In the genomic region with DNA sequence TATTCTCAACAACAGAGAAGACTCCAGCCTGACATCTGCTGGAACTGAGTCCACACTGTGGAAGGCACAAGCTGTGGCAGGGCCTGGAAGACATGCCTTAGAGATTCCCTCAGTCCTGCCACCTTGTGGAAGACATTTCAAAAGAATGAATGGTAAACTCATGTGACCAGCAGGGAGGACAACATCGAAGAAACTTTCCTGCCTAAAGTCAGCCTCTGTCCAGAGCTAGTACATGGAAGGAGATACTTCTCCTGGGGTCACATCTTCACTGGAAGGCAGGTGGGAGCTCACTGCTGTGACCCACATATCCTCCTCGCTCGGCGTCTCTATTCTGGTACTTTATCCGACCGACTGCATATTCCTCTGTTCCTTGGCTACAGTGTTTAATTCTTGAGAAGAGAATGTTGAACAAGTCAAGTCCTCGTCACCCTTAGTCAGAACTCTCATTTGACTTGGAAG, we compare ENCODE assay signal across 8 cellular contexts. TPM values are rescaled to one million over a fixed set of nuclear protein-coding genes. Genes with fewer than 3 reads are reported as not detected.
A peak's percentile ranks its signal among the peaks of the same experiment; 100 is the strongest.
DNase-seq lines count a peak whose midpoint lies in the region; ATAC-seq and TF ChIP-seq lines count a peak whose summit lies in the region.

No MANE protein-coding gene starts in this region.

- H3K27ac ChIP-seq in AG04450 (ENCODE audit: low read depth, low read length) (no peak overlapping the region), OCI-LY1 (ENCODE audit: low read depth, low read length, poor library complexity, severe bottlenecking) (no peak overlapping the region), substantia nigra (ENCODE audit: low read depth, low read length, poor library complexity, severe bottlenecking) (no peak overlapping the region)

- POLR2A ChIA-PET in AG04450 (lab: Yijun Ruan, JAX), result interaction anchor here (0.8 to 1.2 kb wide), 2 partner anchors 13 to 390 kb away, joined by 3 to 5 read pairs; partner anchors contain the start of gene TTC32

- H2AFZ ChIP-seq in OCI-LY1 (ENCODE audit: low read length), result no peak overlapping the region

- ATAC-seq in HG03354 (IDR thresholded peaks at IDR 0.05; ENCODE audit: poor library complexity, severe bottlenecking, unreplicated experiment), result peak; percentile 80
- no peak for ATAC-seq in HG03460 (IDR thresholded peaks at IDR 0.05; ENCODE audit: unreplicated experiment)

- peaks cover 93% of the 10 kb centered on the region for H3K36me3 ChIP-seq in OCI-LY1 (ENCODE audit: insufficient read depth, low read length)

- no peaks in the 10 kb centered on the region; the same call in none of the 2 replicates for H4K20me1 ChIP-seq in OCI-LY1 (ENCODE audit: insufficient read depth, low read length)

- DNase-seq in AG04450 (ENCODE audit: low read depth, low spot score) (peak; percentile 44), GM04504 (ENCODE audit: low read depth) (peak; percentile 63), T47D (ENCODE audit: low read depth in 1 of 2, low spot score in 1 of 2) (peak; percentile 64 to 87), inferior parietal cortex (ENCODE audit: extremely low spot score) (peak; percentile 72), substantia nigra (lab: John Stamatoyannopoulos, UW) (peak in 33 of 49 donors; percentile 1 to 67 (median 23))

- no peaks in the 10 kb centered on the region for H3K4me1 ChIP-seq in OCI-LY1 (ENCODE audit: insufficient read depth, low read length, severe bottlenecking)

- H3K4me3 ChIP-seq in AG04450 (ENCODE audit: low read depth, low read length) (no peak overlapping the region), OCI-LY1 (ENCODE audit: low read depth, low read length, poor library complexity, severe bottlenecking) (no peak overlapping the region)

- H3K27me3 ChIP-seq in AG04450 (ENCODE audit: control insufficient read depth, insufficient read depth, low read length) (no peaks in the 10 kb centered on the region), OCI-LY1 (ENCODE audit: insufficient read depth, low read length) (no peaks in the 10 kb centered on the region)

- no peaks in the 10 kb centered on the region; the same call in 1 of the 2 replicates for H3K9me3 ChIP-seq in AG04450 (ENCODE audit: control insufficient read depth, insufficient read depth, low read length)
- H3K9me3 ChIP-seq in OCI-LY1 (ENCODE audit: low read length), result no peaks in the 10 kb centered on the region

- no peaks in the 10 kb centered on the region for H3F3A ChIP-seq in OCI-LY1 (ENCODE audit: insufficient read depth, low read length)

- peaks cover 3% of the 10 kb centered on the region; the same call in 1 of the 2 replicates for H3K79me2 ChIP-seq in OCI-LY1 (ENCODE audit: insufficient read depth, low read length)

- no peak overlapping the region for H3K4me2 ChIP-seq in OCI-LY1 (ENCODE audit: low read length)

- TF ChIP-seq CTCF in AG04450 (IDR thresholded peaks at IDR 0.05; ENCODE audit: low read depth, low read length) (peak; percentile 70), OCI-LY1 (IDR thresholded peaks at IDR 0.05; ENCODE audit: low read length) (peak; percentile 32; the same call in 1 of the 2 replicates)

- no peaks in the 10 kb centered on the region for H3K9me2 ChIP-seq in OCI-LY1 (ENCODE audit: low read depth, low read length)

- no peak overlapping the region for H3K9ac ChIP-seq in OCI-LY1 (ENCODE audit: low read length)

- CTCF ChIA-PET in AG04450 (lab: Charles Lee), result interaction anchor here (0.6 to 3.5 kb wide), 42 partner anchors 10 to 394 kb away, joined by 3 to 38 read pairs (median 5); no protein-coding TSS in a partner anchor

- in situ Hi-C loops in T47D (cut with HindIII; ENCODE audit: low pct_unique_long_range_greater_than_20kb, low sequenced_read_pairs), result no loop called here

RNA-seq across cellular contexts. Expression of gene PUM2, which starts 59.5 kb away (rescaled TPM):
- 42.9 and 53.7 TPM in 2 replicates for polyA plus RNA-seq in AG04450 (2011; rRNA removed)
- 134 and 159 TPM in 2 replicates for polyA minus RNA-seq in AG04450 (2011; rRNA and poly(A)+ RNA removed)

Comparison
In these comparisons a context has a peak if more than half of its experiments do, and no peak if none do; other contexts are left out.
1. DNase-seq: peak in every context shown above with its lines; median percentile 76 in T47D; 72 in inferior parietal cortex; 63 in GM04504; 44 in AG04450; 23 in substantia nigra.